In the genomic region with DNA sequence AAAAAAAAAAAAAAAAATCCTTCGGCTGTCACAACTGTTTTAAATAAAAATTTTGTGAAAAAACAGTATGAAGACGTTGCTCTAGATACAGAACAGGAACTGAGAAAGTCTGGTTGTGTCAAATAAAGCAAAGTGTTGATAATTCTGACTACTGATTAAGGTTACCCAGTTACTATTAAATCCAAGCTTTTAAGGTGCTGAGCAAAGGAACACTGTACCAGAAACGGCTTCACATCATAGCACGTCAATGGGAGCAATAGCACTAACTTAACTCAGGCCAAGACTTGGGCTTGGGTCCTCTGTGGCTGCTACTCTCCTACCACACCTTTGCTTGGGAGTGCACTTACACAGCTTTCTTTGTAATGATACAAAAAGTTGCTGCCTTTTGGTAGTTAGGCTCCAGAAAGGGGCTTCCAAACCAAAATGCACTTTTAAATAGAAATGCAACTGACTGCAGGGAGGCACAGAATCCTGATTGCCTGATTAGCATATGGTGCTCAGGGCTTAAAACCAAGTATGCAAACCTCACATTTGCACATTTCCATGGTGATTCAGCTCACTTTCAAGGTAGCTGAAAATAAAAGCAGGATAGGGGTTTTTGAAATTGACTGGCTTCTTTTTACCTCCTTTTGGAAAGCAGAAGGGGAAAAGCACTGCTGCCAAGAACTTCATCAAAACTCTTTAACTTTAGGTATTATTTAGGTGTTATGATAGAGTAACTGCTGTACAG, we compare ENCODE assay signal across 10 cellular contexts. TPM values are rescaled to one million over a fixed set of nuclear protein-coding genes. Genes with fewer than 3 reads are reported as not detected.
A peak's percentile ranks its signal among the peaks of the same experiment; 100 is the strongest.
DNase-seq lines count a peak whose midpoint lies in the region; ATAC-seq and TF ChIP-seq lines count a peak whose summit lies in the region.
"Had no signal": no experiment of that assay in that cellular context is flagged by ENCODE, and none has a peak within 500 bp of the region (broad histone marks: within the 10 kb centered on the region; RNA-seq: fewer than 3 reads in every experiment).

No MANE protein-coding gene starts in this region.

- H3K9me3 ChIP-seq in RWPE2 (ENCODE audit: severe bottlenecking) (no peaks in the 10 kb centered on the region), esophagus (ENCODE audit: control insufficient read depth in 2 of 2, insufficient read depth in 1 of 2, low read depth in 1 of 2, low read length in 1 of 2) (no peaks in the 10 kb centered on the region), skeletal muscle satellite cell (replicated peaks; ENCODE audit: low read length) (no peaks in the 10 kb centered on the region)

- H3K27me3 ChIP-seq in RWPE2 (ENCODE audit: insufficient read depth, poor library complexity, severe bottlenecking) (no peaks in the 10 kb centered on the region), esophagus (ENCODE audit: control insufficient read depth in 1 of 2, insufficient read depth in 2 of 2, low read length in 2 of 2) (no peaks in the 10 kb centered on the region), skeletal muscle satellite cell (ENCODE audit: control insufficient read depth, insufficient read depth, low read length) (no peaks in the 10 kb centered on the region)

- TF ChIP-seq CTCF in GM12865 (IDR thresholded peaks at IDR 0.05; ENCODE audit: insufficient read depth, low read depth, low read length, missing control alignments) (no peak), RWPE2 (IDR thresholded peaks at IDR 0.05; ENCODE audit: poor library complexity, severe bottlenecking) (no peak)

- peak overlapping the region; percentile 95 for H3K4me3 ChIP-seq in GM12865 (ENCODE audit: low read depth, low read length)
- H3K4me3 ChIP-seq in RWPE2 (ENCODE audit: severe bottlenecking), result no peak overlapping the region
- H3K4me3 ChIP-seq in esophagus (ENCODE audit: low read depth in 1 of 2, low read length in 2 of 2), result no peak overlapping the region
- H3K4me3 ChIP-seq in skeletal muscle satellite cell (ENCODE audit: low read length), result peak overlapping the region; percentile 5

- H3K27ac ChIP-seq in RWPE2 (ENCODE audit: poor library complexity, severe bottlenecking) (peak overlapping the region; percentile 100), esophagus (ENCODE audit: low read depth in 2 of 2, low read length in 1 of 2) (peak overlapping the region; percentile 11 to 49)

- peak; percentile 57 for DNase-seq in GM12865 (ENCODE audit: low read depth)
- no peak for DNase-seq in RWPE2 (ENCODE audit: low spot score)
- no peak for DNase-seq in NCI-H1417 (lab: John Stamatoyannopoulos, UW)
- no peak for DNase-seq in NCI-H2171 (lab: John Stamatoyannopoulos, UW)
- no peak for DNase-seq in UCSD-AML1 (lab: John Stamatoyannopoulos, UW; ENCODE audit: unreplicated experiment)
- DNase-seq: hypothalamus had no signal

- H3K36me3 ChIP-seq in RWPE2 (ENCODE audit: low read depth), result peaks cover 58% of the 10 kb centered on the region
- H3K36me3 ChIP-seq in esophagus (ENCODE audit: control insufficient read depth in 2 of 2, insufficient read depth in 2 of 2, low read length in 1 of 2), result peaks cover 2 to 15% of the 10 kb centered on the region in 2 donors
- H3K36me3 ChIP-seq in skeletal muscle satellite cell (ENCODE audit: insufficient read depth, low read length), result peaks cover 64% of the 10 kb centered on the region

- H3K4me1 ChIP-seq in RWPE2 (ENCODE audit: insufficient read depth, poor library complexity, severe bottlenecking), result peaks cover 54% of the 10 kb centered on the region
- peaks cover 0 to 13% of the 10 kb centered on the region in 2 donors for H3K4me1 ChIP-seq in esophagus (ENCODE audit: control insufficient read depth in 2 of 2, insufficient read depth in 2 of 2, low read length in 1 of 2)
- H3K4me1 ChIP-seq in skeletal muscle satellite cell (ENCODE audit: control insufficient read depth, insufficient read depth, low read length), result peaks cover 50% of the 10 kb centered on the region

- peak overlapping the region; percentile 34 for H3K9ac ChIP-seq in skeletal muscle satellite cell (ENCODE audit: low read depth, low read length)

- peak overlapping the region; percentile 41 for H3K4me2 ChIP-seq in skeletal muscle satellite cell (ENCODE audit: low read length)

- ATAC-seq in RWPE2 (ENCODE audit: low read depth), result no peak
- ATAC-seq in HG03469 (IDR thresholded peaks at IDR 0.05; ENCODE audit: unreplicated experiment), result no peak

- 43 to 48% methylated on average over 4 of the region's 4 CpGs for WGBS in esophagus, 2 donors

RNA-seq across cellular contexts. Expression of a gene that starts 6.3 kb away (rescaled TPM):
- 100 to 1,000 TPM in 1 of 2 donors, 10 to 100 TPM in 1; 99.3 to 101 TPM for polyA plus RNA-seq in esophagus
- 285 and 293 TPM in 2 replicates for total RNA-seq in skeletal muscle satellite cell (2012; rRNA removed)

RNA-seq across cellular contexts. Expression of a gene that starts 23.9 kb away (rescaled TPM):
- polyA plus RNA-seq in esophagus, result 100 to 1,000 TPM in 1 of 2 donors, 10 to 100 TPM in 1; 43.2 to 108 TPM
- 12.9 and 14.6 TPM in 2 replicates for total RNA-seq in skeletal muscle satellite cell (2012; rRNA removed)

RNA-seq across cellular contexts. Expression of a gene that starts 56.3 kb away (rescaled TPM):
- 100 to 1,000 TPM; 290 to 298 TPM for polyA plus RNA-seq in esophagus
- total RNA-seq in skeletal muscle satellite cell (2012; rRNA removed), result 71.9 and 79.3 TPM in 2 replicates

RNA-seq across cellular contexts. Expression of a gene that starts 57.5 kb away (rescaled TPM):
- polyA plus RNA-seq in esophagus, result 1 to 10 TPM; 2.1 to 4.6 TPM
- not detected in 2 replicates for total RNA-seq in skeletal muscle satellite cell (2012; rRNA removed)
- total RNA-seq: subcutaneous adipose tissue had no signal

Comparison
In these comparisons a context has a peak if more than half of its experiments do, and no peak if none do; other contexts are left out.
1. H3K4me3 ChIP-seq: peak in GM12865 (single experiment) and skeletal muscle satellite cell (single experiment); none in RWPE2 (single experiment) and esophagus (0 of 2).